ENCODE assay signal across 1 cellular context in genomic region chr2:148721991-148722777, GRCh38.
A peak's percentile ranks its signal among the peaks of the same experiment; 100 is the strongest.
TF ChIP-seq lines count a peak whose summit lies in the region.

No MANE protein-coding gene starts in this region.

TF ChIP-seq in GM12878, 131 proteins besides CTCF, POLR2A, EP300 and RAD21:
- TF ChIP-seq, protein P1, sequence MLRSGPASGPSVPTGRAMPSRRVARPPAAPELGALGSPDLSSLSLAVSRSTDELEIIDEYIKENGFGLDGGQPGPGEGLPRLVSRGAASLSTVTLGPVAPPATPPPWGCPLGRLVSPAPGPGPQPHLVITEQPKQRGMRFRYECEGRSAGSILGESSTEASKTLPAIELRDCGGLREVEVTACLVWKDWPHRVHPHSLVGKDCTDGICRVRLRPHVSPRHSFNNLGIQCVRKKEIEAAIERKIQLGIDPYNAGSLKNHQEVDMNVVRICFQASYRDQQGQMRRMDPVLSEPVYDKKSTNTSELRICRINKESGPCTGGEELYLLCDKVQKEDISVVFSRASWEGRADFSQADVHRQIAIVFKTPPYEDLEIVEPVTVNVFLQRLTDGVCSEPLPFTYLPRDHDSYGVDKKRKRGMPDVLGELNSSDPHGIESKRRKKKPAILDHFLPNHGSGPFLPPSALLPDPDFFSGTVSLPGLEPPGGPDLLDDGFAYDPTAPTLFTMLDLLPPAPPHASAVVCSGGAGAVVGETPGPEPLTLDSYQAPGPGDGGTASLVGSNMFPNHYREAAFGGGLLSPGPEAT (IDR thresholded peaks at IDR 0.05; ENCODE audit: low read depth) = no peak
- peak; percentile 76 for TF ChIP-seq MTA2 (IDR thresholded peaks at IDR 0.05; ENCODE audit: low read depth)
- TF ChIP-seq ATF7 (IDR thresholded peaks at IDR 0.05; ENCODE audit: low read depth) = peak; percentile 50; the same call in 1 of the 2 replicates
- TF ChIP-seq RUNX3 (IDR thresholded peaks at IDR 0.05; ENCODE audit: low read length) = peak; percentile 61; the same call in 1 of the 2 replicates
- TF ChIP-seq EED (IDR thresholded peaks at IDR 0.05; ENCODE audit: low read depth) = no peak
